ENCODE assay signal across 23 cellular contexts in the genomic region with DNA sequence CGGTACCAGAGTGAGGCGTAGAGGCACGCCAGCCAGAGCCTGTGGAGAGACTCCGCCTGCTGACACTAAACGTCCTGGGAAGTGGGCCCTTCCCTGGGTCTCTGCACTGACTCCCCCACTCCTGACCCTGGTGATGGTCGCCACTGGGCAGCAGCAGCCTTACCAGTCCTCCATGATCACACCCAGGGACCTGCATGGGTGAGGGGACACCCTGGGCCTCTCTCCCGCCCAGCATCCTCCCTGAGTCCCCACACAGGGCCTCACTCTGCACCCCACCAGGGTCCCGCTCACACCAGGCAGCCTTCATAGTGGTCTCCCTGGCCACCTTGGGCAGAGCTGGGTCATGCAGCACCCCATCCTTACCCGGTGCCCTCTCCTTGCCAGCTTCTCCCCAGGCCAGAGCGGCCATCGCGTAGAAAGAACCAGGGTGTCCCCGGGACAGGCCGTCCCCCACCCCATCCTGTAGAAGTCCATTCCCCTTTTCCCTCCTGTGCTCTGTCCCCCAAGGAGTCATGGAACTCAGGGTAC. TPM values are rescaled to one million over a fixed set of nuclear protein-coding genes. Genes with fewer than 3 reads are reported as not detected.
"Had no signal": no experiment of that assay in that cellular context is flagged by ENCODE, and none has a peak within 500 bp of the region (broad histone marks: within the 10 kb centered on the region; RNA-seq: fewer than 3 reads in every experiment).

No MANE protein-coding gene starts in this region.

- H3K9ac ChIP-seq: neural progenitor cell had no signal

- H3K4me1 Mint-ChIP-seq: stimulated activated naive CD8-positive, alpha-beta T cell treated with anti-CD3 and anti-CD28 coated beads, Interleukin-15, amount 100 ng/mL, for 72 hours had no signal

- ATAC-seq: effector memory CD8-positive, alpha-beta T cell; gastroesophageal sphincter; naive thymus-derived CD8-positive, alpha-beta T cell; pancreas; stimulated activated naive B cell treated with anti-CD40 and anti-IgM and Interleukin-4, amounts not matched to agents 10 μg/mL and 1 μg/mL and 100 μg/mL, for 72 hours; stimulated activated naive CD8-positive, alpha-beta T cell treated with anti-CD3 and anti-CD28 coated beads, Interleukin-15, amount 100 ng/mL, for 72 hours had no signal

- DNase-seq: effector memory CD8-positive, alpha-beta T cell; esophagus squamous epithelium; glutamatergic neuron; immature natural killer cell; mucosa of descending colon; naive thymus-derived CD8-positive, alpha-beta T cell; nucleus accumbens; stimulated activated CD4-positive, alpha-beta T cell treated with anti-CD3 and anti-CD28 coated beads, Interleukin-2, amount 100 ng/mL, for 24 hours; stimulated activated CD4-positive, alpha-beta T cell treated with anti-CD3 and anti-CD28 coated beads, Interleukin-4, amount 100 ng/mL, for 4 hours; stimulated activated naive B cell treated with anti-CD40 and anti-IgM and Interleukin-4, amounts not matched to agents 10 μg/mL and 1 μg/mL and 100 μg/mL, for 72 hours; stimulated activated naive CD8-positive, alpha-beta T cell treated with anti-CD3 and anti-CD28 coated beads, Interleukin-15, amount 100 ng/mL, for 72 hours; transverse colon had no signal

- H3K4me1 ChIP-seq: gastroesophageal sphincter, neural progenitor cell, prostate gland had no signal

- H3K4me3 ChIP-seq: esophagus squamous epithelium, gastroesophageal sphincter, mucosa of descending colon, neural progenitor cell, pancreas, prostate gland, thoracic aorta, transverse colon had no signal

- H3K27me3 ChIP-seq: esophagus squamous epithelium, gastroesophageal sphincter, neural progenitor cell, pancreas, transverse colon had no signal

- H3K27me3 Mint-ChIP-seq: effector memory CD8-positive, alpha-beta T cell; naive thymus-derived CD8-positive, alpha-beta T cell; stimulated activated naive B cell treated with anti-CD40 and anti-IgM and Interleukin-4, amounts not matched to agents 10 μg/mL and 1 μg/mL and 100 μg/mL, for 72 hours; stimulated activated naive CD8-positive, alpha-beta T cell treated with anti-CD3 and anti-CD28 coated beads, Interleukin-15, amount 100 ng/mL, for 72 hours had no signal

- H3K27ac Mint-ChIP-seq: effector memory CD8-positive, alpha-beta T cell; immature natural killer cell; naive thymus-derived CD8-positive, alpha-beta T cell; neural progenitor cell; stimulated activated naive CD8-positive, alpha-beta T cell treated with anti-CD3 and anti-CD28 coated beads, Interleukin-15, amount 100 ng/mL, for 72 hours had no signal

- H3K36me3 ChIP-seq: neural progenitor cell had no signal

- H3K9me3 Mint-ChIP-seq: effector memory CD8-positive, alpha-beta T cell; immature natural killer cell; naive thymus-derived CD8-positive, alpha-beta T cell; neural progenitor cell; stimulated activated naive B cell treated with anti-CD40 and anti-IgM and Interleukin-4, amounts not matched to agents 10 μg/mL and 1 μg/mL and 100 μg/mL, for 72 hours had no signal

- H3K4me3 Mint-ChIP-seq: effector memory CD8-positive, alpha-beta T cell; immature natural killer cell; naive thymus-derived CD8-positive, alpha-beta T cell; neural progenitor cell; stimulated activated naive B cell treated with anti-CD40 and anti-IgM and Interleukin-4, amounts not matched to agents 10 μg/mL and 1 μg/mL and 100 μg/mL, for 72 hours; stimulated activated naive CD8-positive, alpha-beta T cell treated with anti-CD3 and anti-CD28 coated beads, Interleukin-15, amount 100 ng/mL, for 72 hours had no signal

- H3K27ac ChIP-seq: epithelial cell of prostate, esophagus squamous epithelium, gastroesophageal sphincter, neural progenitor cell, pancreas, prostate gland, thoracic aorta, transverse colon had no signal

- H3K9me3 ChIP-seq: esophagus squamous epithelium, gastroesophageal sphincter, mucosa of descending colon, pancreas, prostate gland, thoracic aorta, transverse colon had no signal

RNA-seq across cellular contexts. Expression of gene RGS11, which starts 10.7 kb away (rescaled TPM):
- total RNA-seq: kidney epithelial cell; naive thymus-derived CD8-positive, alpha-beta T cell had no signal
- polyA plus RNA-seq: immature natural killer cell; naive thymus-derived CD8-positive, alpha-beta T cell had no signal

RNA-seq across cellular contexts. Expression of gene ARHGDIG, which starts 15.3 kb away (rescaled TPM):
- total RNA-seq: esophagus squamous epithelium, renal cortical epithelial cell, subcutaneous adipose tissue, thoracic aorta had no signal
- polyA plus RNA-seq: immature natural killer cell; liver; naive thymus-derived CD8-positive, alpha-beta T cell had no signal

RNA-seq across cellular contexts. Expression of gene PDIA2, which starts 17.9 kb away (rescaled TPM):
- total RNA-seq: esophagus squamous epithelium, kidney epithelial cell, lung microvascular endothelial cell, renal cortical epithelial cell had no signal
- polyA plus RNA-seq: immature natural killer cell; naive thymus-derived CD8-positive, alpha-beta T cell had no signal
